ENCODE assay signal across 8 cellular contexts in the genomic region with DNA sequence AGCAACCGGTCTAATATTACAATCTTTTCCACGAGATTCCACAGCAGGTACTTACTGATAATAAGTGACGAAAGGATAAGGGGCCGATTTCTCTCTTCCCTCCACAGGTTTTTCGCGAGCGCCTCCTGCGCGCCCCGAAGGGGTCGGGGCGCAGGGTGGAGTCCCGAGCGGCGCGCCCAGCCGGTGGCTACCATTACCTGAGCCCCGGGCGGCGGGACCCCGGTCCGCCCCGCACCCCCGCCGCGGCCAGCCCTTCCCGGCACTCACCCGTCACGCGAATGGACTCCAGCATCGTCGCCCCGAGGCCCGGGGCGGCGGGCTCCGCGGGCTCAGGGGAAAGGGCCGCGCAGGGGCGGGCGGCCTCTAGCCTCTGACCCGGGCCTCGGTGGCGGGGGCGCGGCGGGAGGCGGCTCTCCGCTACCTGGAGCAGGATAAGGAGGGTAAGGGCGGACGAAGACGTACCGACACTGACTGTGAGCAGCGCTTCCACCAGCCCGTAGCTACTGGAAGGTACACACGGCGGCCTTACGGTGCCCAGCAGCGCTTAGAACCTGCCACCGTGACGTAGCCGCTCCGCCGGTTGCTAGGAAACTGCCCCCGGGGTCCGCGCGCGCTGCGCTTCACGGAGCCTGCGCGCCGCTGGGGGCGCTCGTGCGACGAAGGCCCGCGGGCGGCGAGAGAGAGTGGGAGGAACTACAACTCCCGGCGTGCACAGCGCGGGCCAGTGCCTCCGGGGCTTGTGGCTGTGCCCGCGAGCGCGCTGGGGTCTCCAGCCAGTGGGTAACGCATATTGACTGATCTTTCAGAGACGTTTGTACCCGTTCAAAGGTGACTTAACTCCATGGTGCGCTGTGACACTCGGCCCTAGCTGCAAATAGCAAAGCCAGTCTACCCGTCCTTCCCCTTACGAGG. TPM values are rescaled to one million over a fixed set of nuclear protein-coding genes. Genes with fewer than 3 reads are reported as not detected.
DNase-seq lines count a peak whose midpoint lies in the region; ATAC-seq, FAIRE-seq and TF ChIP-seq lines count a peak whose summit lies in the region.

No MANE protein-coding gene starts in this region.

- H3K36me3 ChIP-seq in kidney (ENCODE audit: control insufficient read depth in 1 of 2, insufficient read depth in 2 of 2, low read length in 2 of 2), result no peaks in the 10 kb centered on the region

- peaks cover 0 to 2% of the 10 kb centered on the region in 2 donors for H3K4me1 ChIP-seq in kidney (ENCODE audit: control insufficient read depth in 1 of 2, insufficient read depth in 1 of 2, low read depth in 1 of 2, low read length in 2 of 2)

- H3K9me3 ChIP-seq in kidney (ENCODE audit: control insufficient read depth in 1 of 2, low read length in 2 of 2), result no peaks in the 10 kb centered on the region

- no peak for FAIRE-seq in kidney (lab: Jason Lieb, UNC)

- peak overlapping the region; percentile 38 to 83 for H3K9ac ChIP-seq in kidney (ENCODE audit: low read length in 2 of 2)

- H3K27ac ChIP-seq in kidney (ENCODE audit: low read depth in 2 of 2, low read length in 2 of 2), result peak overlapping the region; percentile 11 to 73

- intact Hi-C loops in kidney (cut with DNase I), result no loop called here

- TF ChIP-seq CTCF in AG09309 (IDR thresholded peaks at IDR 0.05; ENCODE audit: control insufficient read depth, insufficient read depth, low read depth, low read length, missing control alignments) (peak; percentile 65), kidney (IDR thresholded peaks at IDR 0.05; ENCODE audit: borderline replicate concordance, extremely low read depth, insufficient read depth) (peak; percentile 74)

- ATAC-seq in GM19025 (IDR thresholded peaks at IDR 0.05; ENCODE audit: low read depth, unreplicated experiment) (peak; percentile 99), HG03342 (IDR thresholded peaks at IDR 0.05; ENCODE audit: unreplicated experiment) (peak; percentile 99)

- H3K4me3 ChIP-seq in AG09309 (ENCODE audit: control insufficient read depth, low read depth, low read length) (peak overlapping the region; percentile 75), kidney (ENCODE audit: low read length in 2 of 2) (peak overlapping the region; percentile 73 to 99)

- DNase-seq in AG09309 (ENCODE audit: low read depth), result no peak
- DNase-seq in NCI-H226, result peak; percentile 97
- DNase-seq in activated CD4-positive, CD25-positive, alpha-beta regulatory T cell treated with anti-CD3 and anti-CD28 coated beads, Interleukin-2, amount 50 U/mL, for 72 hours, result peak; percentile 93
- peak; percentile 40 to 75 for DNase-seq in cerebellar nuclear complex (lab: John Stamatoyannopoulos, UW)
- DNase-seq in kidney, result peak; percentile 95
- DNase-seq in stimulated activated CD4-positive, alpha-beta T cell treated with anti-CD3 and anti-CD28 coated beads, Interleukin-12 subunit alpha, Interleukin-12 subunit beta, amount 100 ng/mL, for 48 hours (ENCODE audit: low read depth in 2 of 3, low spot score in 1 of 3), result peak; percentile 77 to 88 (median 82)

RNA-seq across cellular contexts. Expression of a gene that starts 22.8 kb away (rescaled TPM):
- total RNA-seq in kidney, result 1.2 TPM
- 0.17 TPM for polyA plus RNA-seq in kidney (ENCODE audit: insufficient read depth, low read depth, low replicate concordance)
